16 cellular contexts compared by ENCODE assay signal in genomic region chr6:47047097-47047478, GRCh38. TPM values are rescaled to one million over a fixed set of nuclear protein-coding genes. Genes with fewer than 3 reads are reported as not detected.
DNase-seq lines count a peak whose midpoint lies in the region; ATAC-seq, FAIRE-seq and TF ChIP-seq lines count a peak whose summit lies in the region.
"Had no signal": no experiment of that assay in that cellular context is flagged by ENCODE, and none has a peak within 500 bp of the region (broad histone marks: within the 10 kb centered on the region; RNA-seq: fewer than 3 reads in every experiment).

No MANE protein-coding gene starts in this region.

- no peak for FAIRE-seq in A549 (lab: Jason Lieb, UNC)

- H3K4me3 Mint-ChIP-seq in MCF 10A (ENCODE audit: unreplicated experiment) = no peak overlapping the region
- H3K4me3 Mint-ChIP-seq in mesothelial cell of epicardium = no peak overlapping the region
- H3K4me3 Mint-ChIP-seq: activated CD8-positive, alpha-beta T cell treated with anti-CD3 and anti-CD28 coated beads for 36 hours; activated T-helper 17 cell treated with anti-CD3 and anti-CD28 coated beads, Interleukin-2, amount 50 U/mL, for 72 hours; CD8-positive, alpha-beta memory T cell had no signal

- no peaks in the 10 kb centered on the region for H3F3A ChIP-seq in Loucy (ENCODE audit: low read depth)

- no peaks in the 10 kb centered on the region for H3K79me2 ChIP-seq in Loucy (ENCODE audit: insufficient read depth, low read length)

- POLR2A ChIA-PET in A549 (lab: Yijun Ruan, JAX) (no interaction called here), MCF 10A (lab: Yijun Ruan, JAX) (interaction anchor here (0.5 to 1.4 kb wide), 6 partner anchors 11 to 198 kb away, joined by 3 to 8 read pairs (median 3); no protein-coding TSS in a partner anchor)

- H3K27me3 ChIP-seq in Loucy (ENCODE audit: insufficient read depth, low read length, poor library complexity, severe bottlenecking) = no peaks in the 10 kb centered on the region
- H3K27me3 ChIP-seq: gastrocnemius medialis had no signal

- TF ChIP-seq CTCF in A549 (IDR thresholded peaks at IDR 0.05) (no peak), Loucy (conservative IDR thresholded peaks at IDR 0.05; ENCODE audit: low read length) (no peak), MCF 10A (IDR thresholded peaks at IDR 0.05; ENCODE audit: unreplicated experiment) (no peak), mesothelial cell of epicardium (IDR thresholded peaks at IDR 0.05; ENCODE audit: unreplicated experiment) (no peak)

- DNase-seq in A549 (ENCODE audit: low read depth in 1 of 2, low spot score in 1 of 2) (no peak), MCF 10A (ENCODE audit: unreplicated experiment) (no peak), mesothelial cell of epicardium (ENCODE audit: low spot score in 2 of 2, unreplicated experiment in 2 of 2) (no peak), OCI-M1 (lab: John Stamatoyannopoulos, UW) (no peak), NCI-H2227 (lab: John Stamatoyannopoulos, UW; ENCODE audit: unreplicated experiment) (no peak), islet precursor cell (no peak)
- no peak for DNase-seq in activated CD4-positive, alpha-beta T cell treated with anti-CD3 and anti-CD28 coated beads, Interleukin-2, amount 50 U/mL, for 1 hour
- DNase-seq: central memory CD4-positive, alpha-beta T cell had no signal

- no peak for TF ChIP-seq RAD21 in A549 (conservative IDR thresholded peaks at IDR 0.05 in 1 of 2, IDR thresholded peaks at IDR 0.05 in 1 of 2)

- H3K27me3 Mint-ChIP-seq in MCF 10A (ENCODE audit: insufficient read depth, unreplicated experiment) (no peaks in the 10 kb centered on the region), mesothelial cell of epicardium (ENCODE audit: low read depth) (no peaks in the 10 kb centered on the region)

- WGBS in A549 (ENCODE audit: missing lambda C conversion rate) = 69% methylated on average over 3 of the region's 3 CpGs

- H3K4me1 Mint-ChIP-seq in MCF 10A (ENCODE audit: insufficient read depth, unreplicated experiment) (peaks cover 38% of the 10 kb centered on the region), mesothelial cell of epicardium (peaks cover 35% of the 10 kb centered on the region)
- H3K4me1 Mint-ChIP-seq: activated T-helper 17 cell treated with anti-CD3 and anti-CD28 coated beads, Interleukin-2, amount 50 U/mL, for 72 hours had no signal

- peak overlapping the region; percentile 45 to 51; a peak in 4 of 6 replicates for H3K27ac ChIP-seq in A549

- H2AFZ ChIP-seq in Loucy (ENCODE audit: low read length) = peak overlapping the region; percentile 81

- ATAC-seq in A549 = peak; percentile 49 to 53; a peak in 5 of 6 replicates

- H3K9me3 Mint-ChIP-seq in MCF 10A (ENCODE audit: unreplicated experiment) (no peaks in the 10 kb centered on the region), mesothelial cell of epicardium (no peaks in the 10 kb centered on the region)
- H3K9me3 Mint-ChIP-seq: activated CD8-positive, alpha-beta T cell treated with anti-CD3 and anti-CD28 coated beads for 36 hours; activated T-helper 17 cell treated with anti-CD3 and anti-CD28 coated beads, Interleukin-2, amount 50 U/mL, for 72 hours had no signal

- no peaks in the 10 kb centered on the region for H3K9me2 ChIP-seq in Loucy (replicated peaks; ENCODE audit: low read depth, low read length)

- CTCF ChIA-PET in A549 (lab: Yijun Ruan, JAX) = interaction anchor here (0.6 to 3.8 kb wide), 15 partner anchors 12 to 415 kb away, joined by 3 to 37 read pairs (median 4); no protein-coding TSS in a partner anchor
- CTCF ChIA-PET in MCF 10A (lab: Yijun Ruan, JAX) = interaction anchor here (0.8 to 3.8 kb wide), 24 partner anchors 10 to 343 kb away, joined by 3 to 38 read pairs (median 4); no protein-coding TSS in a partner anchor

- H3K27ac Mint-ChIP-seq in MCF 10A (ENCODE audit: low read depth, unreplicated experiment) (peak overlapping the region; percentile 5), mesothelial cell of epicardium (peak overlapping the region; percentile 31)
- H3K27ac Mint-ChIP-seq: activated CD8-positive, alpha-beta T cell treated with anti-CD3 and anti-CD28 coated beads for 36 hours; activated T-helper 17 cell treated with anti-CD3 and anti-CD28 coated beads, Interleukin-2, amount 50 U/mL, for 72 hours; CD8-positive, alpha-beta memory T cell had no signal

- no TSS peak for BruUV-seq in MCF 10A (replicated peaks; lab: Mats Ljungman, UMichigan)

- H3K4me2 ChIP-seq in A549 (peak overlapping the region; percentile 67; the same call in 2 of the 3 replicates), Loucy (ENCODE audit: low read depth, low read length, poor library complexity, severe bottlenecking) (peak overlapping the region; percentile 22)

- no peak for TF ChIP-seq EP300 in A549 (IDR thresholded peaks at IDR 0.05)

- H3K9ac ChIP-seq in Loucy (ENCODE audit: low read depth, low read length, poor library complexity, severe bottlenecking) = no peak overlapping the region

- TF ChIP-seq POLR2A in A549 (IDR thresholded peaks at IDR 0.05; ENCODE audit: low read length) = no peak

- no peak overlapping the region for H3K4me3 ChIP-seq in A549
- no peak overlapping the region for H3K4me3 ChIP-seq in Loucy (ENCODE audit: low read length, poor library complexity, severe bottlenecking)
- H3K4me3 ChIP-seq: gastrocnemius medialis had no signal

- no peaks in the 10 kb centered on the region for H4K20me1 ChIP-seq in Loucy (ENCODE audit: insufficient read depth, low read length, poor library complexity, severe bottlenecking)

- H3K9me3 ChIP-seq in A549 (0 out of 3 replicates have a peak, but pooled peaks cover 3% of the 10 kb centered on the region), Loucy (ENCODE audit: insufficient read depth, low read depth, low read length) (no peaks in the 10 kb centered on the region)
- H3K9me3 ChIP-seq: gastrocnemius medialis had no signal

- intact Hi-C loops in MCF 10A (cut with micrococcal nuclease) = loop anchor here (1.0 to 10.0 kb wide), 8 partner anchors 56 to 626 kb away; no protein-coding TSS in a partner anchor

- H3K36me3 Mint-ChIP-seq in MCF 10A (ENCODE audit: insufficient read depth, unreplicated experiment) (peaks cover 7% of the 10 kb centered on the region), mesothelial cell of epicardium (peaks cover 2% of the 10 kb centered on the region)
- H3K36me3 Mint-ChIP-seq: CD8-positive, alpha-beta memory T cell had no signal

- H3K36me3 ChIP-seq in Loucy (ENCODE audit: insufficient read depth, low read length) = no peaks in the 10 kb centered on the region
- H3K36me3 ChIP-seq: gastrocnemius medialis had no signal

- H3K4me1 ChIP-seq in A549 (peaks cover 15% of the 10 kb centered on the region), Loucy (ENCODE audit: insufficient read depth, low read length, poor library complexity, severe bottlenecking) (no peaks in the 10 kb centered on the region)
- H3K4me1 ChIP-seq: gastrocnemius medialis had no signal

TF ChIP-seq in A549, 52 proteins besides CTCF, POLR2A, EP300 and RAD21:
- TF ChIP-seq FOSL2 (IDR thresholded peaks at IDR 0.05) (no peak), FOSL2 (CRISPR knock-in tag; IDR thresholded peaks at IDR 0.05) (no peak), KDM1A (IDR thresholded peaks at IDR 0.05; ENCODE audit: low read depth) (no peak), EHMT2 (IDR thresholded peaks at IDR 0.05; ENCODE audit: low read depth) (no peak), FOXS1 (CRISPR knock-in tag; IDR thresholded peaks at IDR 0.05) (no peak), RNF2 (IDR thresholded peaks at IDR 0.05; ENCODE audit: borderline replicate concordance, low read depth) (no peak), CBX2 (IDR thresholded peaks at IDR 0.05; ENCODE audit: borderline replicate concordance, low read depth) (no peak), CHD2 (IDR thresholded peaks at IDR 0.05; ENCODE audit: low read length, partially characterized antibody) (no peak), ATOH8 (CRISPR knock-in tag; IDR thresholded peaks at IDR 0.05; ENCODE audit: low read depth) (no peak), MAX (IDR thresholded peaks at IDR 0.05) (no peak), RFX5 (IDR thresholded peaks at IDR 0.05) (no peak), CHD4 (IDR thresholded peaks at IDR 0.05; ENCODE audit: borderline replicate concordance) (no peak), TP53 (CRISPR knock-in tag; IDR thresholded peaks at IDR 0.05) (no peak), NFE2L2 (conservative IDR thresholded peaks at IDR 0.05; ENCODE audit: low read length) (no peak)

RNA-seq across cellular contexts. Expression of gene ADGRF1, which starts 5.0 kb away (rescaled TPM):
- polyA plus RNA-seq in A549 (2011; rRNA removed) (0.01 TPM in 1 of 2 replicates, not detected in the other), A549 (2017; fragmentation: RNase III; extraction: RNeasy Plus Mini Kit Qiagen cat#74134 plus additional on column Dnase treatment) (not detected in 3 replicates)
- not detected in 2 replicates for polyA plus RNA-seq in A549 (2012; cell fraction: cytosol; rRNA removed)
- not detected in 2 replicates for polyA plus RNA-seq in A549 (2012; cell fraction: nucleus; rRNA removed)
- not detected in 2 replicates for polyA minus RNA-seq in A549 (2011; rRNA and poly(A)+ RNA removed)
- total RNA-seq in MCF 10A (2022) (1.3 and 3.5 TPM in 2 replicates), mesothelial cell of epicardium (1.4 to 2.2 TPM (median 1.6 TPM) in 3 replicates)
- total RNA-seq: activated CD8-positive, alpha-beta T cell treated with anti-CD3 and anti-CD28 coated beads for 36 hours; activated T-helper 17 cell treated with anti-CD3 and anti-CD28 coated beads, Interleukin-2, amount 50 U/mL, for 72 hours; CD8-positive, alpha-beta memory T cell; gastrocnemius medialis; osteocyte; SK-MEL-5; skeletal muscle tissue had no signal
- polyA plus RNA-seq: CD8-positive, alpha-beta memory T cell had no signal
